In genomic region chr6:5998236-5998635, GRCh38 we compare ENCODE assay signal across 12 cellular contexts. TPM values are rescaled to one million over a fixed set of nuclear protein-coding genes. Genes with fewer than 3 reads are reported as not detected.
DNase-seq lines count a peak whose midpoint lies in the region; ATAC-seq, FAIRE-seq and TF ChIP-seq lines count a peak whose summit lies in the region.
"Had no signal": no experiment of that assay in that cellular context is flagged by ENCODE, and none has a peak within 500 bp of the region (broad histone marks: within the 10 kb centered on the region; RNA-seq: fewer than 3 reads in every experiment).

No MANE protein-coding gene starts in this region.

- H3K27me3 Mint-ChIP-seq in stimulated activated naive CD8-positive, alpha-beta T cell treated with anti-CD3 and anti-CD28 coated beads, Interleukin-15, Interleukin-2, amounts not matched to agents 100 ng/mL and 50 ng/mL, for 24 hours, result peaks cover 90% of the 10 kb centered on the region
- peaks cover 100% of the 10 kb centered on the region for H3K27me3 Mint-ChIP-seq in activated naive CD8-positive, alpha-beta T cell treated with anti-CD3 and anti-CD28 coated beads for 36 hours
- H3K27me3 Mint-ChIP-seq in naive thymus-derived CD8-positive, alpha-beta T cell, result peaks cover 71 to 100% (median 79%) of the 10 kb centered on the region in 5 donors

- H3K9ac ChIP-seq in kidney (ENCODE audit: low read length in 2 of 2), result no peak overlapping the region

- H3K4me1 ChIP-seq in kidney (ENCODE audit: control insufficient read depth in 1 of 2, insufficient read depth in 1 of 2, low read depth in 1 of 2, low read length in 2 of 2), result peaks cover 4 to 13% of the 10 kb centered on the region in 2 donors

- peaks cover 66% of the 10 kb centered on the region for H3K4me1 Mint-ChIP-seq in stimulated activated naive CD8-positive, alpha-beta T cell treated with anti-CD3 and anti-CD28 coated beads, Interleukin-15, Interleukin-2, amounts not matched to agents 100 ng/mL and 50 ng/mL, for 24 hours (ENCODE audit: low read depth)
- H3K4me1 Mint-ChIP-seq in activated naive CD8-positive, alpha-beta T cell treated with anti-CD3 and anti-CD28 coated beads for 36 hours, result peaks cover 59% of the 10 kb centered on the region
- peaks cover 47 to 87% (median 75%) of the 10 kb centered on the region in 4 donors for H3K4me1 Mint-ChIP-seq in naive thymus-derived CD8-positive, alpha-beta T cell

- peaks cover 6% of the 10 kb centered on the region for H3K9me3 Mint-ChIP-seq in stimulated activated naive CD8-positive, alpha-beta T cell treated with anti-CD3 and anti-CD28 coated beads, Interleukin-15, Interleukin-2, amounts not matched to agents 100 ng/mL and 50 ng/mL, for 24 hours
- H3K9me3 Mint-ChIP-seq in activated naive CD8-positive, alpha-beta T cell treated with anti-CD3 and anti-CD28 coated beads for 36 hours, result peaks cover 5% of the 10 kb centered on the region
- peaks cover 0 to 32% (median 14%) of the 10 kb centered on the region in 9 donors for H3K9me3 Mint-ChIP-seq in naive thymus-derived CD8-positive, alpha-beta T cell

- H3K4me3 Mint-ChIP-seq in stimulated activated naive CD8-positive, alpha-beta T cell treated with anti-CD3 and anti-CD28 coated beads, Interleukin-15, Interleukin-2, amounts not matched to agents 100 ng/mL and 50 ng/mL, for 24 hours, result peak overlapping the region; percentile 15
- H3K4me3 Mint-ChIP-seq in activated naive CD8-positive, alpha-beta T cell treated with anti-CD3 and anti-CD28 coated beads for 36 hours, result peak overlapping the region; percentile 18
- peak overlapping the region; percentile 3 to 93 (median 72) for H3K4me3 Mint-ChIP-seq in naive thymus-derived CD8-positive, alpha-beta T cell

- no peak overlapping the region for H3K4me3 ChIP-seq in kidney (ENCODE audit: low read length in 2 of 2)
- H3K4me3 ChIP-seq: hepatocyte had no signal

- H3K9me3 ChIP-seq in kidney (ENCODE audit: control insufficient read depth in 1 of 2, low read length in 2 of 2), result no peaks in the 10 kb centered on the region

- DNase-seq in stimulated activated naive CD8-positive, alpha-beta T cell treated with anti-CD3 and anti-CD28 coated beads, Interleukin-15, Interleukin-2, amounts not matched to agents 100 U/mL and 50 U/mL, for 24 hours, result no peak
- DNase-seq in activated naive CD8-positive, alpha-beta T cell treated with anti-CD3 and anti-CD28 coated beads for 36 hours, result no peak
- peak in 1 of 10 donors; percentile 19 for DNase-seq in naive thymus-derived CD8-positive, alpha-beta T cell
- DNase-seq in kidney (no peak), GDM1 (lab: John Stamatoyannopoulos, UW) (no peak)
- DNase-seq in activated effector memory CD4-positive, alpha-beta T cell treated with Interleukin-2 at 50 U/mL for 16 hours, result no peak
- DNase-seq: activated gamma-delta T cell treated with Interleukin-2 at 50 U/mL for 16 hours, COR-L47 had no signal

- ATAC-seq in stimulated activated naive CD8-positive, alpha-beta T cell treated with anti-CD3 and anti-CD28 coated beads, Interleukin-15, Interleukin-2, amounts not matched to agents 100 U/mL and 50 U/mL, for 24 hours, result no peak
- no peak for ATAC-seq in naive thymus-derived CD8-positive, alpha-beta T cell
- no peak for ATAC-seq in HG03571 (IDR thresholded peaks at IDR 0.05; ENCODE audit: unreplicated experiment)

- H3K27ac ChIP-seq in kidney (ENCODE audit: low read depth in 2 of 2, low read length in 2 of 2), result no peak overlapping the region
- H3K27ac ChIP-seq: hepatocyte had no signal

- FAIRE-seq in kidney (lab: Jason Lieb, UNC), result no peak

- POLR2A ChIA-PET in naive thymus-derived CD8-positive, alpha-beta T cell (lab: Charles Lee), result interaction anchor here (0.7 to 1.7 kb wide), 2 partner anchors 9 to 12 kb away, joined by 3 to 4 read pairs; no protein-coding TSS in a partner anchor

- no peaks in the 10 kb centered on the region for H3K36me3 Mint-ChIP-seq in stimulated activated naive CD8-positive, alpha-beta T cell treated with anti-CD3 and anti-CD28 coated beads, Interleukin-15, Interleukin-2, amounts not matched to agents 100 ng/mL and 50 ng/mL, for 24 hours (ENCODE audit: low read depth)
- peaks cover 11% of the 10 kb centered on the region for H3K36me3 Mint-ChIP-seq in activated naive CD8-positive, alpha-beta T cell treated with anti-CD3 and anti-CD28 coated beads for 36 hours
- peaks cover 4 to 33% (median 16%) of the 10 kb centered on the region in 3 donors for H3K36me3 Mint-ChIP-seq in naive thymus-derived CD8-positive, alpha-beta T cell

- no peak overlapping the region for H3K27ac Mint-ChIP-seq in stimulated activated naive CD8-positive, alpha-beta T cell treated with anti-CD3 and anti-CD28 coated beads, Interleukin-15, Interleukin-2, amounts not matched to agents 100 ng/mL and 50 ng/mL, for 24 hours
- H3K27ac Mint-ChIP-seq in activated naive CD8-positive, alpha-beta T cell treated with anti-CD3 and anti-CD28 coated beads for 36 hours, result no peak overlapping the region
- peak overlapping the region in 3 of 10 donors; percentile 37 to 60 (median 48) for H3K27ac Mint-ChIP-seq in naive thymus-derived CD8-positive, alpha-beta T cell

- intact Hi-C loops in kidney (cut with DNase I), result no loop called here

- no peak for TF ChIP-seq CTCF in kidney (IDR thresholded peaks at IDR 0.05; ENCODE audit: borderline replicate concordance, extremely low read depth, insufficient read depth)

- H3K36me3 ChIP-seq in kidney (ENCODE audit: control insufficient read depth in 1 of 2, insufficient read depth in 2 of 2, low read length in 2 of 2), result no peaks in the 10 kb centered on the region

RNA-seq across cellular contexts. Expression of gene NRN1, which starts 8.5 kb away (rescaled TPM):
- total RNA-seq in activated naive CD8-positive, alpha-beta T cell treated with anti-CD3 and anti-CD28 coated beads for 36 hours, result 10 to 100 TPM; 10.2 to 10.6 TPM
- total RNA-seq in naive thymus-derived CD8-positive, alpha-beta T cell, result under 1 TPM in 1 of 2 experiments, not detected in 1; 0.65 TPM
- under 1 TPM in 2 of 3 donors, not detected in 1; 0.11 to 0.13 TPM for polyA plus RNA-seq in naive thymus-derived CD8-positive, alpha-beta T cell
- total RNA-seq in kidney, result 8.5 TPM
- polyA plus RNA-seq in kidney (ENCODE audit: insufficient read depth, low read depth, low replicate concordance), result 6.4 TPM
- total RNA-seq: hepatocyte had no signal
- polyA plus RNA-seq: hepatocyte, mammary epithelial cell had no signal

Comparison
In these comparisons a context has a peak if more than half of its experiments do, and no peak if none do; other contexts are left out.
1. H3K4me3 Mint-ChIP-seq: peak in every context shown above with its lines; median percentile 72 in naive thymus-derived CD8-positive, alpha-beta T cell; 18 in activated naive CD8-positive, alpha-beta T cell treated with anti-CD3 and anti-CD28 coated beads for 36 hours; 15 in stimulated activated naive CD8-positive, alpha-beta T cell treated with anti-CD3 and anti-CD28 coated beads, Interleukin-15, Interleukin-2, amounts not matched to agents 100 ng/mL and 50 ng/mL, for 24 hours.